Comparison of ENCODE assay signal across 22 cellular contexts in the genomic region with DNA sequence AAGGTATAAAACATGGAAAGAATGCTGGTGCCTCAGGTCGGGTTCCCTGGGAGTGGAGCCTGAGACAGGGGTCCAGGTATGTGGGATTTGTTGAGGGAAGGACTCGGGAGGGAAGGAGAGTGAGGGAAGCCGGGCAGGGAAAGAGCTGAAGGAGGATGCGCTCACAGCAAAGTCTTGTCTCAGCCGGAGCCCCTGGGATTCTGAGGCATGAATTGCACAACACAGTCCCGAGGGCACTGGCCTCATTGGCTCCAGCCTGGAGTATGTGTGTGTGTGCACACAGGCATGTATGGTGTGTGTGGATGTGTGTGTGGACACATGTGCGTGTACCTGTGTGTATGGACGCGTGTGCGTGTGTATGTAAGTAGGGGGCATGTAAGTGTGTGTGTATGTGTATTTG.
"Had no signal": no experiment of that assay in that cellular context is flagged by ENCODE, and none has a peak within 500 bp of the region (broad histone marks: within the 10 kb centered on the region; RNA-seq: fewer than 3 reads in every experiment).

No MANE protein-coding gene starts in this region.

- H3K27me3 ChIP-seq: brain microvascular endothelial cell, ovary, uterus had no signal

- H3K36me3 Mint-ChIP-seq: natural killer cell treated with Interleukin-12 subunit alpha and Interleukin-12 subunit beta and Interleukin-15 and Interleukin-18, amount 100 ng/mL, for 72 hours; type B pancreatic cell had no signal

- DNase-seq: activated CD4-positive, alpha-beta T cell treated with anti-CD3 and anti-CD28 coated beads for 36 hours; activated CD4-positive, alpha-beta T cell treated with anti-CD3 and anti-CD28 coated beads, Interleukin-2, amount 50 U/mL, for 48 hours; activated CD4-positive, CD25-positive, alpha-beta regulatory T cell; activated gamma-delta T cell treated with Interleukin-2 at 50 U/mL for 16 hours; activated naive CD4-positive, alpha-beta T cell treated with anti-CD3 and anti-CD28 coated beads, Interleukin-2, amount 50 U/mL, for 16 hours; activated T-cell treated with anti-CD3 and anti-CD28 coated beads, Interleukin-2, amount 50 U/mL, for 4 hours; amniotic stem cell; brain microvascular endothelial cell; caudate nucleus; left ventricle myocardium inferior; mucosa of descending colon; ovary; retina; stimulated activated naive CD8-positive, alpha-beta T cell treated with anti-CD3 and anti-CD28 coated beads, Interleukin-15, Interleukin-2, amounts not matched to agents 100 U/mL and 50 U/mL, for 24 hours; uterus had no signal

- H3K4me1 ChIP-seq: left ventricle myocardium inferior, prostate gland, uterus had no signal

- H3K27ac Mint-ChIP-seq: activated CD4-positive, alpha-beta T cell treated with anti-CD3 and anti-CD28 coated beads for 36 hours; activated T-helper 17 cell treated with anti-CD3 and anti-CD28 coated beads, Interleukin-2, amount 50 U/mL, for 72 hours; natural killer cell treated with Interleukin-12 subunit alpha and Interleukin-12 subunit beta and Interleukin-15 and Interleukin-18, amount 100 ng/mL, for 72 hours; type B pancreatic cell had no signal

- H3K27ac ChIP-seq: brain microvascular endothelial cell, epithelial cell of prostate, left ventricle myocardium inferior, ovary, prostate gland, thoracic aorta, uterus had no signal

- H3K27me3 Mint-ChIP-seq: activated CD4-positive, alpha-beta T cell treated with anti-CD3 and anti-CD28 coated beads for 36 hours; activated T-helper 17 cell treated with anti-CD3 and anti-CD28 coated beads, Interleukin-2, amount 50 U/mL, for 72 hours; natural killer cell treated with Interleukin-12 subunit alpha and Interleukin-12 subunit beta and Interleukin-15 and Interleukin-18, amount 100 ng/mL, for 72 hours had no signal

- H3K9me3 Mint-ChIP-seq: activated T-cell treated with anti-CD3 and anti-CD28 coated beads, Interleukin-2, amount 50 U/mL, for 4 hours; activated T-helper 17 cell treated with anti-CD3 and anti-CD28 coated beads, Interleukin-2, amount 50 U/mL, for 72 hours; natural killer cell treated with Interleukin-12 subunit alpha and Interleukin-12 subunit beta and Interleukin-15 and Interleukin-18, amount 100 ng/mL, for 72 hours; type B pancreatic cell had no signal

- H3K4me1 Mint-ChIP-seq: activated CD4-positive, alpha-beta T cell treated with anti-CD3 and anti-CD28 coated beads for 36 hours; activated T-helper 17 cell treated with anti-CD3 and anti-CD28 coated beads, Interleukin-2, amount 50 U/mL, for 72 hours had no signal

- H3K36me3 ChIP-seq: brain microvascular endothelial cell, left ventricle myocardium inferior, ovary, prostate gland, thoracic aorta, uterus had no signal

- ATAC-seq: activated CD4-positive, alpha-beta T cell treated with anti-CD3 and anti-CD28 coated beads for 36 hours; activated T-cell treated with anti-CD3 and anti-CD28 coated beads, Interleukin-2, amount 50 U/mL, for 4 hours; activated T-helper 17 cell treated with anti-CD3 and anti-CD28 coated beads, Interleukin-2, amount 50 U/mL, for 72 hours; mucosa of descending colon; natural killer cell treated with Interleukin-12 subunit alpha and Interleukin-12 subunit beta and Interleukin-15 and Interleukin-18, amount 100 ng/mL, for 72 hours; stimulated activated naive CD8-positive, alpha-beta T cell treated with anti-CD3 and anti-CD28 coated beads, Interleukin-15, Interleukin-2, amounts not matched to agents 100 U/mL and 50 U/mL, for 24 hours had no signal

- H3K9me3 ChIP-seq: left ventricle myocardium inferior, mucosa of descending colon, ovary, prostate gland, thoracic aorta, uterus had no signal

- H3K4me3 Mint-ChIP-seq: activated CD4-positive, alpha-beta T cell treated with anti-CD3 and anti-CD28 coated beads for 36 hours; activated T-cell treated with anti-CD3 and anti-CD28 coated beads, Interleukin-2, amount 50 U/mL, for 4 hours; activated T-helper 17 cell treated with anti-CD3 and anti-CD28 coated beads, Interleukin-2, amount 50 U/mL, for 72 hours; natural killer cell treated with Interleukin-12 subunit alpha and Interleukin-12 subunit beta and Interleukin-15 and Interleukin-18, amount 100 ng/mL, for 72 hours; type B pancreatic cell had no signal

- H3K4me3 ChIP-seq: left ventricle myocardium inferior, lung, mucosa of descending colon, ovary, prostate gland, thoracic aorta, uterus had no signal
